9 cellular contexts compared by ENCODE assay signal in genomic region chr19:3440082-3440481, GRCh38. TPM values are rescaled to one million over a fixed set of nuclear protein-coding genes. Genes with fewer than 3 reads are reported as not detected.
DNase-seq lines count a peak whose midpoint lies in the region; ATAC-seq and TF ChIP-seq lines count a peak whose summit lies in the region.
"Had no signal": no experiment of that assay in that cellular context is flagged by ENCODE, and none has a peak within 500 bp of the region (broad histone marks: within the 10 kb centered on the region; RNA-seq: fewer than 3 reads in every experiment).

No MANE protein-coding gene starts in this region.

- peak; percentile 21 to 26 for ATAC-seq in naive thymus-derived CD8-positive, alpha-beta T cell
- ATAC-seq in upper lobe of right lung (peak; percentile 76), HG02840 (IDR thresholded peaks at IDR 0.05; ENCODE audit: low FRiP score, unreplicated experiment) (no peak)

- H3K27ac Mint-ChIP-seq in naive thymus-derived CD8-positive, alpha-beta T cell: no peak overlapping the region

- H3K4me1 ChIP-seq in upper lobe of right lung: peaks cover 21% of the 10 kb centered on the region

- no peak overlapping the region for H3K27ac ChIP-seq in upper lobe of right lung

- H3K36me3 Mint-ChIP-seq in naive thymus-derived CD8-positive, alpha-beta T cell: peaks cover 0 to 2% (median 0%) of the 10 kb centered on the region in 3 donors

- no peaks in the 10 kb centered on the region for H3K27me3 ChIP-seq in upper lobe of right lung

- peak; percentile 49 for TF ChIP-seq CTCF in upper lobe of right lung (IDR thresholded peaks at IDR 0.05)

- DNase-seq in AG08395 (ENCODE audit: low spot score): peak; percentile 51
- DNase-seq in HEK293T (ENCODE audit: extremely low spot score): peak; percentile 57
- DNase-seq in activated CD4-positive, CD25-positive, alpha-beta regulatory T cell treated with anti-CD3 and anti-CD28 coated beads, Interleukin-2, amount 50 U/mL, for 72 hours: peak; percentile 61
- peak; percentile 39 for DNase-seq in cerebellum (ENCODE audit: low spot score)
- DNase-seq in naive thymus-derived CD8-positive, alpha-beta T cell: peak; percentile 27 to 72 (median 44)
- no peak for DNase-seq in upper lobe of right lung
- no peak for DNase-seq in cortex of kidney (lab: John Stamatoyannopoulos, UW)

- H3K4me3 ChIP-seq in upper lobe of right lung: no peak overlapping the region

- intact Hi-C loops in upper lobe of right lung (cut with DNase I): no loop called here

- no peaks in the 10 kb centered on the region for H3K27me3 Mint-ChIP-seq in naive thymus-derived CD8-positive, alpha-beta T cell

- POLR2A ChIA-PET in HEK293T (lab: Yijun Ruan, JAX): no interaction called here
- POLR2A ChIA-PET in naive thymus-derived CD8-positive, alpha-beta T cell (lab: Charles Lee): interaction anchor here (1.0 kb wide), 1 partner anchor 490 kb away, joined by 3 read pairs; no protein-coding TSS in a partner anchor

- CTCF ChIA-PET in HEK293T (lab: Yijun Ruan, JAX): interaction anchor here (0.7 kb wide), 1 partner anchor 100 kb away, joined by 4 read pairs; no protein-coding TSS in a partner anchor

- peaks cover 11 to 25% (median 15%) of the 10 kb centered on the region in 4 donors for H3K4me1 Mint-ChIP-seq in naive thymus-derived CD8-positive, alpha-beta T cell

- peaks cover 61% of the 10 kb centered on the region for H3K36me3 ChIP-seq in upper lobe of right lung

- no peaks in the 10 kb centered on the region for H3K9me3 Mint-ChIP-seq in naive thymus-derived CD8-positive, alpha-beta T cell

- no peaks in the 10 kb centered on the region for H3K9me3 ChIP-seq in upper lobe of right lung

- H3K4me3 Mint-ChIP-seq in naive thymus-derived CD8-positive, alpha-beta T cell: no peak overlapping the region

TF ChIP-seq in HEK293T, 16 proteins besides CTCF, POLR2A, EP300 and RAD21:
- TF ChIP-seq FOXA1 (IDR thresholded peaks at IDR 0.05): no peak
- no peak for TF ChIP-seq CTBP1 (IDR thresholded peaks at IDR 0.05; ENCODE audit: borderline replicate concordance)
- no peak for TF ChIP-seq ZNF384 (IDR thresholded peaks at IDR 0.05)
- no peak for TF ChIP-seq PKNOX1 (IDR thresholded peaks at IDR 0.05)
- no peak for TF ChIP-seq TARDBP (IDR thresholded peaks at IDR 0.05)
- TF ChIP-seq SUZ12 (IDR thresholded peaks at IDR 0.05): no peak
- TF ChIP-seq L3MBTL2 (conservative IDR thresholded peaks at IDR 0.05): no peak
- TF ChIP-seq FOXK2 (IDR thresholded peaks at IDR 0.05): no peak
- no peak for TF ChIP-seq NFRKB (IDR thresholded peaks at IDR 0.05)

RNA-seq across cellular contexts. Expression of gene SMIM24, which starts 40.2 kb away (rescaled TPM):
- 0.27 TPM for total RNA-seq in cerebellum
- total RNA-seq in naive thymus-derived CD8-positive, alpha-beta T cell: not detected
- polyA plus RNA-seq in naive thymus-derived CD8-positive, alpha-beta T cell: under 1 TPM; 0.43 to 0.57 (median 0.53) TPM
- total RNA-seq in upper lobe of right lung: not detected

RNA-seq across cellular contexts. Expression of gene SMIM44, which starts 43.2 kb away (rescaled TPM):
- total RNA-seq in cerebellum: not detected
- not detected for total RNA-seq in naive thymus-derived CD8-positive, alpha-beta T cell
- polyA plus RNA-seq in naive thymus-derived CD8-positive, alpha-beta T cell: not detected
- total RNA-seq in upper lobe of right lung: not detected
- polyA plus RNA-seq: esophagus had no signal

Comparison
In these comparisons a context has a peak if more than half of its experiments do, and no peak if none do; other contexts are left out.
1. DNase-seq: peak in AG08395 (single experiment), HEK293T (single experiment), activated CD4-positive, CD25-positive, alpha-beta regulatory T cell treated with anti-CD3 and anti-CD28 coated beads, Interleukin-2, amount 50 U/mL, for 72 hours (single experiment), cerebellum (single experiment) and naive thymus-derived CD8-positive, alpha-beta T cell (10 of 10); none in upper lobe of right lung (single experiment) and cortex of kidney (single experiment).